Comparison of ENCODE assay signal across 31 cellular contexts in the genomic region with DNA sequence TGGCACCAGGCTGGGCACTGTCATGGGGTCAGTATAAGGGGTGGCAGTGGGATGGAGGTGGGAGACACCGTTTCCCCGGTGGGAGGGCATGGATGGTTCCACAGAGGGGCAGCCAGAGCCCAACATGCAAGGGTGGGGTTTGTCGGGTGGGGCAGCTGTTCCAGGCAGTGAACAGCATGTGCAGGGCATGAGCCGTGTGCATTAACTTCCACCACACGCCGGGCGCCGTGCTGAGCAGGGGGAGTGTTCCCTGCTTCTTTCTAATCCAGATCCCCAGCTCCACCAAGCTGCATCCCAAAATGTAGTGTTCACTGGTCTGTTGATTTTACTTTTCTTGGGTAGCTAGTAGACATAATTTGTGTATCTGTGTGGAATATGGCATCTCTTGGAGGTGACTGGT. TPM values are rescaled to one million over a fixed set of nuclear protein-coding genes. Genes with fewer than 3 reads are reported as not detected.
DNase-seq lines count a peak whose midpoint lies in the region; ATAC-seq, FAIRE-seq and TF ChIP-seq lines count a peak whose summit lies in the region.
"Had no signal": no experiment of that assay in that cellular context is flagged by ENCODE, and none has a peak within 500 bp of the region (broad histone marks: within the 10 kb centered on the region; RNA-seq: fewer than 3 reads in every experiment).

No MANE protein-coding gene starts in this region.

- no peak for FAIRE-seq in pancreas (lab: Jason Lieb, UNC)
- FAIRE-seq: A549, D721Med, GM12878, GM12892, GM18507, GM19239 had no signal

- H3K27ac ChIP-seq in body of pancreas (peak overlapping the region in 3 of 4 donors; percentile 74 to 82 (median 79)), pancreas (peak overlapping the region in 3 of 4 donors; percentile 27 to 64 (median 59)), upper lobe of right lung (no peak overlapping the region)
- H3K27ac ChIP-seq: 22Rv1; A549; BLaER1 treated with 17β-estradiol and CSF1 and Interleukin-3, amounts not matched to agents 10 nM and 100 nM; C4-2B had no signal

- H3K9me3 ChIP-seq in body of pancreas (no peaks in the 10 kb centered on the region), pancreas (no peaks in the 10 kb centered on the region), upper lobe of right lung (no peaks in the 10 kb centered on the region)
- H3K9me3 ChIP-seq: A549; BLaER1 treated with 17β-estradiol and CSF1 and Interleukin-3, amounts not matched to agents 10 nM and 100 nM; Caco-2 had no signal

- H3K27me3 ChIP-seq in body of pancreas (no peaks in the 10 kb centered on the region), pancreas (no peaks in the 10 kb centered on the region), upper lobe of right lung (no peaks in the 10 kb centered on the region)
- H3K27me3 ChIP-seq: BLaER1 treated with 17β-estradiol and CSF1 and Interleukin-3, amounts not matched to agents 10 nM and 100 nM had no signal

- H3K36me3 ChIP-seq in body of pancreas (replicated peaks in 1 of 2; ENCODE audit: insufficient read depth in 1 of 2, low read depth in 2 of 2) (no peaks in the 10 kb centered on the region), pancreas (no peaks in the 10 kb centered on the region), upper lobe of right lung (no peaks in the 10 kb centered on the region)
- H3K36me3 ChIP-seq: BLaER1 treated with 17β-estradiol and CSF1 and Interleukin-3, amounts not matched to agents 10 nM and 100 nM had no signal

- H3K4me1 ChIP-seq in body of pancreas (peaks cover 71% of the 10 kb centered on the region), pancreas (peaks cover 12 to 34% (median 33%) of the 10 kb centered on the region in 3 donors), upper lobe of right lung (no peaks in the 10 kb centered on the region)
- H3K4me1 ChIP-seq: A549; BLaER1 treated with 17β-estradiol and CSF1 and Interleukin-3, amounts not matched to agents 10 nM and 100 nM; Caco-2 had no signal

- intact Hi-C loops in cardiac septum (cut with DNase I) (no loop called here), left cardiac atrium (cut with DNase I) (no loop called here), body of pancreas (cut with DNase I) (no loop called here), pancreas (cut with DNase I) (no loop called here), upper lobe of right lung (cut with DNase I) (no loop called here)

- ATAC-seq in left cardiac atrium (no peak), body of pancreas (no peak), pancreas (no peak), upper lobe of right lung (no peak), GM18861 (IDR thresholded peaks at IDR 0.05; ENCODE audit: unreplicated experiment) (no peak)
- ATAC-seq: CD8-positive, alpha-beta T cell; GM12878 had no signal

- WGBS in body of pancreas, 2 donors: 96 to 98% methylated on average over 7 to 8 of the region's 8 CpGs
- 96 to 97% methylated on average over 8 of the region's 8 CpGs for WGBS in pancreas, 2 donors

- DNase-seq in cardiac septum (ENCODE audit: low spot score) (peak; percentile 46), left cardiac atrium (no peak), body of pancreas (no peak), pancreas (no peak), upper lobe of right lung (peak; percentile 28), DMS 273 treated with DMSO at 0.1 percent for 48 hours (lab: John Stamatoyannopoulos, UW) (no peak)
- DNase-seq: AML-193; Caco-2; Calu3; CD4-positive, alpha-beta T cell; CD8-positive, alpha-beta T cell; DMS153; DMS53; DMS79; DND-41; EL; GDM1 had no signal

- TF ChIP-seq CTCF in body of pancreas (IDR thresholded peaks at IDR 0.05) (no peak), pancreas (IDR thresholded peaks at IDR 0.05) (no peak), upper lobe of right lung (IDR thresholded peaks at IDR 0.05) (no peak)

- no peak for TF ChIP-seq POLR2A in body of pancreas (IDR thresholded peaks at IDR 0.05)

- H3K4me3 ChIP-seq in body of pancreas (no peak overlapping the region), pancreas (no peak overlapping the region), upper lobe of right lung (no peak overlapping the region)
- H3K4me3 ChIP-seq: A549; BLaER1 treated with 17β-estradiol and CSF1 and Interleukin-3, amounts not matched to agents 10 nM and 100 nM; GM12878 had no signal

RNA-seq across cellular contexts. Expression of a gene that starts 29.3 kb away (rescaled TPM):
- 1.1 TPM for total RNA-seq in cardiac septum
- 1 to 10 TPM; 3.6 to 4.3 TPM for total RNA-seq in left cardiac atrium
- 100 to 1,000 TPM in 1 of 2 donors, 10 to 100 TPM in 1; 25.4 to 115 TPM for total RNA-seq in body of pancreas
- 10 to 100 TPM; 12.6 to 40.7 (median 27.1) TPM for total RNA-seq in pancreas
- 10 to 100 TPM; 15.0 to 42.3 TPM for polyA plus RNA-seq in pancreas
- total RNA-seq in upper lobe of right lung: 4.9 TPM
- total RNA-seq: A172; B cell; CD8-positive, alpha-beta T cell; Daoy; G401 had no signal
- polyA plus RNA-seq: A549, GM12878 had no signal

Comparison
In these comparisons a context has a peak if more than half of its experiments do, and no peak if none do; other contexts are left out.
1. DNase-seq: peak in cardiac septum (single experiment) and upper lobe of right lung (single experiment); none in left cardiac atrium (single experiment), body of pancreas (0 of 4), pancreas (0 of 6) and DMS 273 treated with DMSO at 0.1 percent for 48 hours (single experiment).